7 cellular contexts compared by ENCODE assay signal in the genomic region with DNA sequence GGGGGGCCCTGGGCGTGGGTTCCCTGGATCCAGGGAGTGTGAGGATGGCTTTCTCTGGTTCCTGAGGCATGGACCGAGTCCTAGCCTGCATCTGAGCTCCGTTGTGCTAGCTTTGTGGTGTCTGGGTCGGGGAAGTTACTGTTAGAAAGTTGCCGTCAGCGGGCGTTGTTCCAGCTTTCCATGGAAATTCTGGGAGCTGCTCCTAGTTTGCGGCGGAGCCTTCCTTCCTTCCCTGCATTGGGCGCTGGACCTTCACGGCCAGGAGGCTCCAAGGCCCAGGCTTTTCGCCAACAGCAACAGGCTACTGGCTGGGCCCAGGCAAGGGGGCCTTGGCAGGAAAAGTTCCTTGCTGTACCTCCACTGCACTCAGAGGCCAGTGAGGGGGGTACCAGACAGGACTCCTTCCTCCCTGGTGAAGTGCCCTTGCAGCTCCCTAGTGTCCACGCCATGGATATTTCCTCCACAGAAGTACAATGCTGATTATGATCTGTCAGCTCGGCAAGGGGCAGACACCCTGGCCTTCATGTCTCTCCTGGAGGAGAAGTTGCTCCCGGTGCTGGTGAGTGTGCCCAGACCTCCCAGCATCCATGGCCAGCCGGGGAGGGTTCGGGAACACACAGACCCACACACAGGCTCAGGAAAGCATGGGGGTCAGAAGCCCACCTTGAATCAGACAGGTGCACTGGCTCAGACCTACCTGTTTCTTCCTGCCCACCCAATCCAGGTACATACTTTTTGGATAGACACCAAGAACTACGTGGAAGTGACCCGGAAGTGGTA. TPM values are rescaled to one million over a fixed set of nuclear protein-coding genes. Genes with fewer than 3 reads are reported as not detected.
DNase-seq lines count a peak whose midpoint lies in the region; FAIRE-seq and TF ChIP-seq lines count a peak whose summit lies in the region.
"Not testable (repeated sequence)": the region's sequence is repeated elsewhere in the genome, so short reads cannot be mapped to it uniquely, and the experiment has no call there.

No MANE protein-coding gene starts in this region.

- not testable (repeated sequence) for TF ChIP-seq CTCF in fibroblast of the aortic adventitia (IDR thresholded peaks at IDR 0.05; ENCODE audit: insufficient read depth, low read length); kidney (IDR thresholded peaks at IDR 0.05; ENCODE audit: borderline replicate concordance, extremely low read depth, insufficient read depth); neural crest cell (conservative IDR thresholded peaks at IDR 0.05); spleen (IDR thresholded peaks at IDR 0.05 in 8 of 11, conservative IDR thresholded peaks at IDR 0.05 in 3 of 11)

- peak; percentile 92 for DNase-seq in astrocyte of the hippocampus (ENCODE audit: low read depth, low spot score)
- peak; percentile 57 for DNase-seq in dermis blood vessel endothelial cell
- DNase-seq in fibroblast of the aortic adventitia (ENCODE audit: low read depth), result peak; percentile 71
- peak; percentile 56 for DNase-seq in kidney
- not testable (repeated sequence) for DNase-seq in neural crest cell (ENCODE audit: low read depth, low spot score)
- DNase-seq in spleen, result peak; percentile 70

- not testable (repeated sequence) for H3K9me3 ChIP-seq in kidney (ENCODE audit: control insufficient read depth in 1 of 2, low read length in 2 of 2); spleen

- TF ChIP-seq POLR2A in spleen (IDR thresholded peaks at IDR 0.05), result not testable (repeated sequence)

- not testable (repeated sequence) for H3K9me3 Mint-ChIP-seq in IgD-negative memory B cell, neural crest cell

- 72 to 86% (median 81%) methylated on average over 16 to 19 of the region's 19 CpGs for WGBS in spleen, 5 donors

- not testable (repeated sequence) for H3K9ac ChIP-seq in kidney (ENCODE audit: low read length in 2 of 2)

- H3K4me3 Mint-ChIP-seq in IgD-negative memory B cell (peak overlapping the region in 1 of 4 donors; percentile 5), neural crest cell (peak overlapping the region; percentile 94)

- H3K4me1 Mint-ChIP-seq in IgD-negative memory B cell (peaks cover 11 to 17% (median 12%) of the 10 kb centered on the region in 3 donors), neural crest cell (peaks cover 34% of the 10 kb centered on the region)

- not testable (repeated sequence) for H3K36me3 Mint-ChIP-seq in IgD-negative memory B cell
- H3K36me3 Mint-ChIP-seq in neural crest cell (ENCODE audit: low read depth), result peaks cover 13% of the 10 kb centered on the region

- peak overlapping the region in 2 of 3 donors; percentile 67 to 90 for H3K27ac Mint-ChIP-seq in IgD-negative memory B cell
- H3K27ac Mint-ChIP-seq in neural crest cell (ENCODE audit: unreplicated experiment), result not testable (repeated sequence)

- peaks cover 9 to 13% of the 10 kb centered on the region in 2 donors for H3K4me1 ChIP-seq in kidney (ENCODE audit: control insufficient read depth in 1 of 2, insufficient read depth in 1 of 2, low read depth in 1 of 2, low read length in 2 of 2)
- peaks cover 19 to 58% (median 32%) of the 10 kb centered on the region in 6 donors for H3K4me1 ChIP-seq in spleen

- H3K27me3 Mint-ChIP-seq in IgD-negative memory B cell, result not testable (repeated sequence)
- peaks cover 29% of the 10 kb centered on the region for H3K27me3 Mint-ChIP-seq in neural crest cell (ENCODE audit: low read depth)

- not testable (repeated sequence) for H3K27me3 ChIP-seq in spleen (replicated peaks in 1 of 7)

- not testable (repeated sequence) for FAIRE-seq in kidney (lab: Jason Lieb, UNC)

- intact Hi-C loops in kidney (cut with DNase I); spleen (cut with DNase I; ENCODE audit: low total_unique reads): not testable (repeated sequence)

- not testable (repeated sequence) for H3K36me3 ChIP-seq in kidney (ENCODE audit: control insufficient read depth in 1 of 2, insufficient read depth in 2 of 2, low read length in 2 of 2)
- peaks cover 0 to 50% (median 0%) of the 10 kb centered on the region in 6 donors for H3K36me3 ChIP-seq in spleen

- H3K4me3 ChIP-seq in fibroblast of the aortic adventitia (ENCODE audit: low read depth, low read length); kidney (ENCODE audit: low read length in 2 of 2): not testable (repeated sequence)
- H3K4me3 ChIP-seq in spleen, result peak overlapping the region in 4 of 8 donors; percentile 5 to 93 (median 23)

- not testable (repeated sequence) for H3K27ac ChIP-seq in kidney (ENCODE audit: low read depth in 2 of 2, low read length in 2 of 2)
- H3K27ac ChIP-seq in spleen, result peak overlapping the region in 5 of 8 donors; percentile 96 to 100 (median 99)

RNA-seq across cellular contexts. Expression of a gene that starts 3.4 kb away (rescaled TPM):
- polyA plus RNA-seq in IgD-negative memory B cell, result 41.7 TPM
- total RNA-seq in dermis blood vessel endothelial cell, result 49.3 and 50.2 TPM in 2 replicates
- total RNA-seq in fibroblast of the aortic adventitia (ENCODE audit: low replicate concordance), result 13.7 and 26.1 TPM in 2 replicates
- total RNA-seq in kidney, result 38.8 TPM
- 86.9 TPM for polyA plus RNA-seq in kidney (ENCODE audit: insufficient read depth, low read depth, low replicate concordance)
- 36.0 and 38.3 TPM in 2 replicates for total RNA-seq in neural crest cell
- 10 to 100 TPM; 28.2 to 40.9 (median 33.2) TPM for total RNA-seq in spleen
- 10 to 100 TPM; 43.7 to 48.4 (median 44.5) TPM for polyA plus RNA-seq in spleen

RNA-seq across cellular contexts. Expression of a gene that starts 4.2 kb away (rescaled TPM):
- polyA plus RNA-seq in IgD-negative memory B cell, result 1.4 TPM
- total RNA-seq in dermis blood vessel endothelial cell, result 15.9 and 16.2 TPM in 2 replicates
- total RNA-seq in fibroblast of the aortic adventitia (ENCODE audit: low replicate concordance), result 29.3 and 41.1 TPM in 2 replicates
- total RNA-seq in kidney, result 33.0 TPM
- polyA plus RNA-seq in kidney (ENCODE audit: insufficient read depth, low read depth, low replicate concordance), result 21.4 TPM
- 21.4 TPM in 2 replicates for total RNA-seq in neural crest cell
- total RNA-seq in spleen, result 10 to 100 TPM; 14.3 to 22.6 (median 20.5) TPM
- 10 to 100 TPM; 10.2 to 31.2 (median 27.7) TPM for polyA plus RNA-seq in spleen

RNA-seq across cellular contexts. Expression of a gene that starts 38.2 kb away (rescaled TPM):
- 0.14 TPM for polyA plus RNA-seq in IgD-negative memory B cell
- 4.1 and 4.7 TPM in 2 replicates for total RNA-seq in dermis blood vessel endothelial cell
- total RNA-seq in fibroblast of the aortic adventitia (ENCODE audit: low replicate concordance), result 5.2 and 13.2 TPM in 2 replicates
- total RNA-seq in kidney, result 2.1 TPM
- 0.28 TPM for polyA plus RNA-seq in kidney (ENCODE audit: insufficient read depth, low read depth, low replicate concordance)
- total RNA-seq in neural crest cell, result 9.8 and 10.0 TPM in 2 replicates
- total RNA-seq in spleen, result 1 to 10 TPM in 6 of 7 donors, under 1 TPM in 1; 0.83 to 3.6 (median 1.6) TPM
- polyA plus RNA-seq in spleen, result under 1 TPM; 0.35 to 0.77 (median 0.46) TPM

RNA-seq across cellular contexts. Expression of a gene that starts 38.7 kb away (rescaled TPM):
- 420 TPM for polyA plus RNA-seq in IgD-negative memory B cell
- 64.4 and 128 TPM in 2 replicates for total RNA-seq in dermis blood vessel endothelial cell
- total RNA-seq in fibroblast of the aortic adventitia (ENCODE audit: low replicate concordance), result 29.8 and 100 TPM in 2 replicates
- 198 TPM for total RNA-seq in kidney
- polyA plus RNA-seq in kidney (ENCODE audit: insufficient read depth, low read depth, low replicate concordance), result 351 TPM
- 125 and 152 TPM in 2 replicates for total RNA-seq in neural crest cell
- 100 to 1,000 TPM; 113 to 154 (median 136) TPM for total RNA-seq in spleen
- polyA plus RNA-seq in spleen, result 100 to 1,000 TPM; 193 to 203 (median 200) TPM

RNA-seq across cellular contexts. Expression of a gene that starts 43.4 kb away (rescaled TPM):
- polyA plus RNA-seq in IgD-negative memory B cell (1.7 TPM), kidney (ENCODE audit: insufficient read depth, low read depth, low replicate concordance) (19.8 TPM), spleen (10 to 100 TPM in 1 of 3 donors, 1 to 10 TPM in 2; 6.5 to 13.2 (median 9.4) TPM)
- total RNA-seq in dermis blood vessel endothelial cell (6.5 and 12.3 TPM in 2 replicates), fibroblast of the aortic adventitia (ENCODE audit: low replicate concordance) (9.0 and 9.3 TPM in 2 replicates), kidney (22.8 TPM), neural crest cell (93.1 and 94.3 TPM in 2 replicates), spleen (10 to 100 TPM in 6 of 7 donors, 1 to 10 TPM in 1; 9.9 to 19.3 (median 15.6) TPM)
